In genomic region chr1:25217598-25218232, GRCh38 we compare ENCODE assay signal across 38 cellular contexts. TPM values are rescaled to one million over a fixed set of nuclear protein-coding genes. Genes with fewer than 3 reads are reported as not detected.
A peak's percentile ranks its signal among the peaks of the same experiment; 100 is the strongest.
DNase-seq lines count a peak whose midpoint lies in the region; ATAC-seq, FAIRE-seq and TF ChIP-seq lines count a peak whose summit lies in the region.
"Had no signal": no experiment of that assay in that cellular context is flagged by ENCODE, and none has a peak within 500 bp of the region (broad histone marks: within the 10 kb centered on the region; RNA-seq: fewer than 3 reads in every experiment).

No MANE protein-coding gene starts in this region.

- intact Hi-C loops in HepG2 (cut with micrococcal nuclease; ENCODE audit: unreplicated experiment) = no loop called here

- H3K4me2 ChIP-seq in A549 = no peak overlapping the region
- no peak overlapping the region for H3K4me2 ChIP-seq in H9 (ENCODE audit: insufficient read depth, insufficient read length, low read length)
- no peak overlapping the region for H3K4me2 ChIP-seq in HepG2 (ENCODE audit: low read depth, low read length)

- no peak overlapping the region for H2AFZ ChIP-seq in H9 (ENCODE audit: low read length)
- H2AFZ ChIP-seq in HepG2 (ENCODE audit: low read length) = no peak overlapping the region
- H2AFZ ChIP-seq: parathyroid adenoma had no signal

- no peak overlapping the region for H2BK15ac ChIP-seq in H9 (ENCODE audit: low read depth, low read length)

- CTCF ChIA-PET in A549 (lab: Yijun Ruan, JAX) (interaction anchor here (0.5 to 1.4 kb wide), 3 partner anchors 11 to 1091 kb away, joined by 3 to 6 read pairs (median 4); no protein-coding TSS in a partner anchor), T-cell (lab: Charles Lee) (no interaction called here), HepG2 (lab: Yijun Ruan, JAX; ENCODE audit: low intra/inter-chr PET ratio, low total read pairs) (interaction anchor here (1.2 kb wide), 1 partner anchor 100 kb away, joined by 3 read pairs; no protein-coding TSS in a partner anchor)

- H3K4me1 ChIP-seq in A549 = no peaks in the 10 kb centered on the region
- no peaks in the 10 kb centered on the region for H3K4me1 ChIP-seq in H9 (ENCODE audit: insufficient read depth, low read length)
- H3K4me1 ChIP-seq in HepG2 (ENCODE audit: insufficient read depth, low read length) = peaks cover 28% of the 10 kb centered on the region
- H3K4me1 ChIP-seq: adrenal gland, esophagus muscularis mucosa, heart left ventricle, left ventricle myocardium inferior, parathyroid adenoma had no signal

- no peak overlapping the region for H4K5ac ChIP-seq in H9 (ENCODE audit: insufficient read length, low read depth, low read length)

- H2BK12ac ChIP-seq in H9 (ENCODE audit: insufficient read length, low read depth, low read length) = no peak overlapping the region

- no peaks in the 10 kb centered on the region for H3K79me1 ChIP-seq in H9 (ENCODE audit: insufficient read depth, low read depth, low read length, poor library complexity, severe bottlenecking)

- H3K9ac ChIP-seq in H9 (ENCODE audit: extremely low read depth, insufficient read length, low read length) (no peak overlapping the region), HepG2 (ENCODE audit: insufficient read depth, low read depth, low read length) (no peak overlapping the region)
- H3K9ac ChIP-seq: parathyroid adenoma had no signal

- H3K9me3 Mint-ChIP-seq in H9 (no peaks in the 10 kb centered on the region), T-cell (no peaks in the 10 kb centered on the region)
- H3K9me3 Mint-ChIP-seq: activated B cell treated with CpG ODN at 0.5 μM for 24 hours; activated CD4-positive, alpha-beta T cell treated with anti-CD3 and anti-CD28 coated beads, Interleukin-2, amount 10 ng/mL, durations not matched to agents 7 days and 5 days; activated T-cell treated with anti-CD3 and anti-CD28 coated beads, Interleukin-2, amount 50 U/mL, for 4 hours; CD8-positive, alpha-beta memory T cell; central memory CD8-positive, alpha-beta T cell; neural crest cell had no signal

- WGBS in A549 (ENCODE audit: missing lambda C conversion rate) = 82% methylated on average over 8 of the region's 8 CpGs
- no CpG with 5 or more reads among the region's 8 CpGs for WGBS in H9 (ENCODE audit: extremely low coverage, insufficient read length, low lambda C conversion rate)
- 66% methylated on average over 8 of the region's 8 CpGs for WGBS in HepG2 (ENCODE audit: low lambda C conversion rate)

- no peaks in the 10 kb centered on the region for H3K27me3 Mint-ChIP-seq in H9 (ENCODE audit: low read depth)
- H3K27me3 Mint-ChIP-seq in T-cell = no peaks in the 10 kb centered on the region
- H3K27me3 Mint-ChIP-seq: activated B cell treated with CpG ODN at 0.5 μM for 24 hours; activated CD4-positive, alpha-beta T cell treated with anti-CD3 and anti-CD28 coated beads, Interleukin-2, amount 10 ng/mL, durations not matched to agents 7 days and 5 days; CD8-positive, alpha-beta memory T cell; central memory CD8-positive, alpha-beta T cell had no signal

- no peak overlapping the region for H3K18ac ChIP-seq in H9 (ENCODE audit: insufficient read length, low read depth, low read length)

- H3K4me3 Mint-ChIP-seq in H9 (no peak overlapping the region), T-cell (no peak overlapping the region)
- H3K4me3 Mint-ChIP-seq: activated B cell treated with CpG ODN at 0.5 μM for 24 hours; activated CD4-positive, alpha-beta T cell treated with anti-CD3 and anti-CD28 coated beads, Interleukin-2, amount 10 ng/mL, durations not matched to agents 7 days and 5 days; activated T-cell treated with anti-CD3 and anti-CD28 coated beads, Interleukin-2, amount 50 U/mL, for 4 hours; CD8-positive, alpha-beta memory T cell; central memory CD8-positive, alpha-beta T cell; neural crest cell had no signal

- H2AK5ac ChIP-seq in H9 (ENCODE audit: insufficient read length, low read length) = no peak overlapping the region

- TF ChIP-seq EP300 in A549 (IDR thresholded peaks at IDR 0.05) (no peak), HepG2 (IDR thresholded peaks at IDR 0.05; ENCODE audit: low read depth in 2 of 2, low read length in 2 of 2) (no peak), HepG2 (CRISPR knock-in tag; IDR thresholded peaks at IDR 0.05; ENCODE audit: borderline replicate concordance) (no peak)

- no peak for TF ChIP-seq RAD21 in A549 (conservative IDR thresholded peaks at IDR 0.05 in 1 of 2, IDR thresholded peaks at IDR 0.05 in 1 of 2)
- no peak for TF ChIP-seq RAD21 in HepG2 (CRISPR knock-in tag; IDR thresholded peaks at IDR 0.05)

- TF ChIP-seq CTCF in A549 (IDR thresholded peaks at IDR 0.05) (no peak), H9 (conservative IDR thresholded peaks at IDR 0.05) (peak; percentile 22; the same call in 1 of the 3 replicates), HepG2 (CRISPR knock-in tag; IDR thresholded peaks at IDR 0.05) (peak; percentile 57)

- POLR2A ChIA-PET in A549 (lab: Yijun Ruan, JAX) (no interaction called here), T-cell (lab: Charles Lee) (no interaction called here), HepG2 (lab: Yijun Ruan, JAX) (interaction anchor here (0.9 to 2.1 kb wide), 2 partner anchors 15 kb away, joined by 4 to 7 read pairs; partner anchors contain the start of gene SYF2)

- H3K27ac ChIP-seq in A549 = no peak overlapping the region
- H3K27ac ChIP-seq in H9 (ENCODE audit: insufficient read length, low read depth, low read length) = peak overlapping the region; percentile 17
- H3K27ac ChIP-seq in HepG2 (ENCODE audit: extremely low read length, insufficient read depth, low read length) = no peak overlapping the region
- H3K27ac ChIP-seq: adrenal gland, esophagus muscularis mucosa, heart left ventricle, left ventricle myocardium inferior, parathyroid adenoma had no signal

- H3K9me3 ChIP-seq in A549 (no peaks in the 10 kb centered on the region), H9 (ENCODE audit: control insufficient read depth, low read depth, low read length) (no peaks in the 10 kb centered on the region), HepG2 (ENCODE audit: low read length) (no peaks in the 10 kb centered on the region)
- H3K9me3 ChIP-seq: adrenal gland, esophagus muscularis mucosa, heart left ventricle, left ventricle myocardium inferior had no signal

- H4K8ac ChIP-seq in H9 (replicated peaks; ENCODE audit: insufficient read length, low read depth, low read length) = no peak overlapping the region

- peak; percentile 33 to 50; a peak in 4 of 6 replicates for ATAC-seq in A549
- ATAC-seq in T-cell (replicated peaks in 1 of 4) = peak in 3 of 4 experiments; percentile 12 to 18 (median 15)
- peak; percentile 76 for ATAC-seq in HepG2
- ATAC-seq: heart left ventricle had no signal

- H3K27me3 ChIP-seq in H9 (ENCODE audit: insufficient read depth, low read length) (no peaks in the 10 kb centered on the region), HepG2 (ENCODE audit: control insufficient read depth in 1 of 2, insufficient read depth in 2 of 2, low read length in 2 of 2) (no peaks in the 10 kb centered on the region)
- H3K27me3 ChIP-seq: adrenal gland, esophagus muscularis mucosa, heart left ventricle had no signal

- FAIRE-seq in A549 (lab: Jason Lieb, UNC) (no peak), HepG2 (lab: Jason Lieb, UNC) (no peak)
- FAIRE-seq: endometrium, keratinocyte, small intestine had no signal

- H3K4me3 ChIP-seq in A549 (no peak overlapping the region), HepG2 (replicated peaks in 1 of 3; ENCODE audit: insufficient read depth in 1 of 3, low read depth in 2 of 3, low read length in 3 of 3) (no peak overlapping the region)
- H3K4me3 ChIP-seq: adrenal gland, esophagus muscularis mucosa, heart left ventricle, left ventricle myocardium inferior had no signal

- no peak overlapping the region for H2BK5ac ChIP-seq in H9 (ENCODE audit: insufficient read length, low read length)

- H4K91ac ChIP-seq in H9 (ENCODE audit: insufficient read length, low read depth, low read length) = no peak overlapping the region

- no peak overlapping the region for H2BK120ac ChIP-seq in H9 (ENCODE audit: low read depth, low read length, poor library complexity, severe bottlenecking)

- no peak overlapping the region for H3K23ac ChIP-seq in H9 (ENCODE audit: insufficient read length, low read depth, low read length)

- H4K20me1 ChIP-seq in H9 (ENCODE audit: control insufficient read depth, insufficient read depth, insufficient read length) = no peaks in the 10 kb centered on the region
- H4K20me1 ChIP-seq in HepG2 (ENCODE audit: insufficient read depth, low read length) = no peaks in the 10 kb centered on the region

- H3K79me2 ChIP-seq in H9 (ENCODE audit: insufficient read depth, low read length) (no peaks in the 10 kb centered on the region), HepG2 (ENCODE audit: insufficient read depth, low read length) (no peaks in the 10 kb centered on the region)
- H3K79me2 ChIP-seq: parathyroid adenoma had no signal

- in situ Hi-C loops in HepG2 (cut with HindIII; ENCODE audit: extremely low pct_ligation_motif_present, low pct_unique_long_range_greater_than_20kb) = no loop called here

- DNase-seq in A549 (ENCODE audit: low read depth in 1 of 2, low spot score in 1 of 2) (no peak), H9 (no peak), T-cell (no peak), HepG2 (ENCODE audit: low spot score) (no peak), occipital lobe (lab: John Stamatoyannopoulos, UW) (no peak), DMS153 treated with DMSO at 0.1 percent for 48 hours (lab: John Stamatoyannopoulos, UW; ENCODE audit: unreplicated experiment) (no peak), NCI-H524 (lab: John Stamatoyannopoulos, UW) (no peak), NCI-H1048 (lab: John Stamatoyannopoulos, UW) (no peak)
- DNase-seq: activated B cell treated with CpG ODN at 0.5 μM for 24 hours; activated CD4-positive, alpha-beta T cell treated with anti-CD3 and anti-CD28 coated beads, Interleukin-2, amount 10 ng/mL, durations not matched to agents 7 days and 5 days; activated naive CD4-positive, alpha-beta T cell; activated T-cell treated with anti-CD3 and anti-CD28 coated beads, Interleukin-2, amount 50 U/mL, for 4 hours; adrenal gland; CD8-positive, alpha-beta memory T cell; dermis blood vessel endothelial cell; DMS 273 treated with DMSO at 0.1 percent for 48 hours; EL; foreskin fibroblast; GOT3; heart left ventricle; left ventricle myocardium inferior; mesenchymal stem cell; NCI-H1105; NCI-H2029; NCI-H226; NCI-H69; small intestine; stimulated activated naive CD4-positive, alpha-beta T cell treated with Interleukin-2 at 50 U/mL for 16 hours had no signal

- H3K56ac ChIP-seq in H9 (ENCODE audit: insufficient read length, low read depth, low read length) = no peak overlapping the region

- H3K4me1 Mint-ChIP-seq in H9 (no peaks in the 10 kb centered on the region), T-cell (peaks cover 5 to 10% (median 6%) of the 10 kb centered on the region in 3 donors)
- H3K4me1 Mint-ChIP-seq: central memory CD8-positive, alpha-beta T cell; neural crest cell had no signal

- no peak overlapping the region for H2BK20ac ChIP-seq in H9 (ENCODE audit: low read depth, low read length, poor library complexity, severe bottlenecking)

- H3T11ph ChIP-seq in H9 (ENCODE audit: low read length) = no peak overlapping the region

- TF ChIP-seq POLR2A in A549 (IDR thresholded peaks at IDR 0.05; ENCODE audit: low read length) (no peak), HepG2 (IDR thresholded peaks at IDR 0.05; ENCODE audit: insufficient read depth in 1 of 2, low read depth in 2 of 2, low read length in 2 of 2) (no peak)

- H3K36me3 ChIP-seq in HepG2 (replicated peaks in 1 of 2; ENCODE audit: control insufficient read depth in 1 of 2, insufficient read depth in 2 of 2, low read length in 2 of 2) = peaks cover 1 to 8% of the 10 kb centered on the region in 2 experiments; a peak in 2 of 5 replicates

- H3K36me3 Mint-ChIP-seq in H9 (ENCODE audit: insufficient read depth in 1 of 3, low read depth in 3 of 3) (peaks cover 3 to 22% (median 17%) of the 10 kb centered on the region in 3 experiments; a peak in 5 of 7 replicates), T-cell (peaks cover 25% of the 10 kb centered on the region)

- H3K14ac ChIP-seq in H9 (ENCODE audit: insufficient read depth, low read length) = no peak overlapping the region

- no peaks in the 10 kb centered on the region for H3K23me2 ChIP-seq in H9 (ENCODE audit: insufficient read length, low read depth, low read length, poor library complexity, severe bottlenecking)

- no peak overlapping the region for H3K4ac ChIP-seq in H9 (ENCODE audit: low read depth, low read length)

- no peak overlapping the region for H3K27ac Mint-ChIP-seq in H9
- no peak overlapping the region for H3K27ac Mint-ChIP-seq in T-cell
- H3K27ac Mint-ChIP-seq: activated B cell treated with CpG ODN at 0.5 μM for 24 hours; activated CD4-positive, alpha-beta T cell treated with anti-CD3 and anti-CD28 coated beads, Interleukin-2, amount 10 ng/mL, durations not matched to agents 7 days and 5 days had no signal

- BruUV-seq in HepG2 (replicated peaks; lab: Mats Ljungman, UMichigan) = no TSS peak

RNA-seq across cellular contexts. Expression of gene SYF2, which starts 14.6 kb away (rescaled TPM):
- polyA plus RNA-seq in A549 (2011; rRNA removed) (29.7 and 38.6 TPM in 2 replicates), A549 (2017; fragmentation: RNase III; extraction: RNeasy Plus Mini Kit Qiagen cat#74134 plus additional on column Dnase treatment) (36.0 to 39.7 TPM (median 38.6 TPM) in 3 replicates), HepG2 (2011; rRNA removed) (13.9 and 17.8 TPM in 2 replicates)
- polyA plus RNA-seq in A549 (2012; cell fraction: cytosol; rRNA removed) = 9.2 and 12.2 TPM in 2 replicates
- 3.1 and 5.2 TPM in 2 replicates for polyA plus RNA-seq in A549 (2012; cell fraction: nucleus; rRNA removed)
- polyA minus RNA-seq in A549 (2011; rRNA and poly(A)+ RNA removed) = 2.4 and 3.7 TPM in 2 replicates
- total RNA-seq in H9 (2021) (34.4 and 36.5 TPM in 2 replicates), T-cell (10 to 100 TPM; 65.9 to 71.4 (median 68.6) TPM), HepG2 (2016; rRNA removed; fragmentation: Illumina TruSeq; extraction: Trizol) (34.1 and 42.8 TPM in 2 replicates), occipital lobe (33.4 TPM)
- total RNA-seq in HepG2 (2016; cell fraction: cytosol; rRNA removed; fragmentation: Illumina TruSeq; extraction: Trizol; ENCODE audit: low read depth) = 12.4 and 14.5 TPM in 2 replicates
- total RNA-seq in HepG2 (2016; cell fraction: insoluble cytoplasmic fraction; rRNA removed; fragmentation: Illumina TruSeq; extraction: Trizol) = 35.1 and 45.3 TPM in 2 replicates
- 18.7 and 22.7 TPM in 2 replicates for total RNA-seq in HepG2 (2016; cell fraction: membrane; rRNA removed; fragmentation: Illumina TruSeq; extraction: Trizol)
- 13.8 and 16.2 TPM in 2 replicates for total RNA-seq in HepG2 (2016; cell fraction: nucleus; rRNA removed; fragmentation: Illumina TruSeq; extraction: Trizol)
- polyA plus RNA-seq in HepG2 (2011; cell fraction: cytosol; rRNA removed) = 6.6 and 9.6 TPM in 2 replicates
- polyA plus RNA-seq in HepG2 (2011; cell fraction: nucleus; rRNA removed) = 4.1 and 5.1 TPM in 2 replicates
- polyA plus RNA-seq in HepG2 (2012) = 31.0 and 38.9 TPM in 2 replicates
- 8.7 and 9.4 TPM in 2 replicates for polyA plus RNA-seq in HepG2 (2016; cell fraction: cytosol; fragmentation: Illumina TruSeq; extraction: Trizol; ENCODE audit: low read depth)
- 49.5 and 51.5 TPM in 2 replicates for polyA plus RNA-seq in HepG2 (2016; cell fraction: insoluble cytoplasmic fraction; fragmentation: Illumina TruSeq; extraction: Trizol; ENCODE audit: low read depth)
- 14.2 and 16.8 TPM in 2 replicates for polyA plus RNA-seq in HepG2 (2016; cell fraction: membrane; fragmentation: Illumina TruSeq; extraction: Trizol; ENCODE audit: low read depth)
- polyA plus RNA-seq in HepG2 (2016; cell fraction: nucleus; fragmentation: Illumina TruSeq; extraction: Trizol; ENCODE audit: insufficient read depth, low read depth) = 27.3 and 29.0 TPM in 2 replicates
- 2.9 and 3.2 TPM in 2 replicates for polyA minus RNA-seq in HepG2 (2011; rRNA and poly(A)+ RNA removed; ENCODE audit: low replicate concordance)
- polyA minus RNA-seq in HepG2 (2011; cell fraction: cytosol; rRNA and poly(A)+ RNA removed) = 5.4 and 6.7 TPM in 2 replicates
- polyA minus RNA-seq in HepG2 (2011; cell fraction: nucleus; rRNA and poly(A)+ RNA removed) = 7.3 and 9.1 TPM in 2 replicates

RNA-seq across cellular contexts. Expression of gene RSRP1, which starts 29.5 kb away (rescaled TPM):
- polyA plus RNA-seq in A549 (2011; rRNA removed) (45.0 and 50.6 TPM in 2 replicates), A549 (2017; fragmentation: RNase III; extraction: RNeasy Plus Mini Kit Qiagen cat#74134 plus additional on column Dnase treatment) (32.8 to 36.2 TPM (median 34.5 TPM) in 3 replicates), HepG2 (2011; rRNA removed) (43.9 and 46.3 TPM in 2 replicates)
- 13.9 and 17.4 TPM in 2 replicates for polyA plus RNA-seq in A549 (2012; cell fraction: cytosol; rRNA removed)
- 67.3 and 70.0 TPM in 2 replicates for polyA plus RNA-seq in A549 (2012; cell fraction: nucleus; rRNA removed)
- 24.4 and 24.7 TPM in 2 replicates for polyA minus RNA-seq in A549 (2011; rRNA and poly(A)+ RNA removed)
- total RNA-seq in H9 (2021) (51.9 and 55.1 TPM in 2 replicates), T-cell (100 to 1,000 TPM; 433 to 572 (median 461) TPM), HepG2 (2016; rRNA removed; fragmentation: Illumina TruSeq; extraction: Trizol) (11.3 and 52.8 TPM in 2 replicates), occipital lobe (62.2 TPM)
- total RNA-seq in HepG2 (2016; cell fraction: cytosol; rRNA removed; fragmentation: Illumina TruSeq; extraction: Trizol; ENCODE audit: low read depth) = 15.2 and 19.2 TPM in 2 replicates
- total RNA-seq in HepG2 (2016; cell fraction: insoluble cytoplasmic fraction; rRNA removed; fragmentation: Illumina TruSeq; extraction: Trizol) = 13.4 and 49.0 TPM in 2 replicates
- total RNA-seq in HepG2 (2016; cell fraction: membrane; rRNA removed; fragmentation: Illumina TruSeq; extraction: Trizol) = 5.7 and 7.6 TPM in 2 replicates
- 132 and 140 TPM in 2 replicates for total RNA-seq in HepG2 (2016; cell fraction: nucleus; rRNA removed; fragmentation: Illumina TruSeq; extraction: Trizol)
- 9.7 and 11.5 TPM in 2 replicates for polyA plus RNA-seq in HepG2 (2011; cell fraction: cytosol; rRNA removed)
- polyA plus RNA-seq in HepG2 (2011; cell fraction: nucleus; rRNA removed) = 254 and 258 TPM in 2 replicates
- polyA plus RNA-seq in HepG2 (2012) = 40.8 and 53.9 TPM in 2 replicates
- polyA plus RNA-seq in HepG2 (2016; cell fraction: cytosol; fragmentation: Illumina TruSeq; extraction: Trizol; ENCODE audit: low read depth) = 1.1 and 1.2 TPM in 2 replicates
- polyA plus RNA-seq in HepG2 (2016; cell fraction: insoluble cytoplasmic fraction; fragmentation: Illumina TruSeq; extraction: Trizol; ENCODE audit: low read depth) = 8.3 and 10.7 TPM in 2 replicates
- 1.9 and 2.6 TPM in 2 replicates for polyA plus RNA-seq in HepG2 (2016; cell fraction: membrane; fragmentation: Illumina TruSeq; extraction: Trizol; ENCODE audit: low read depth)
- 163 and 167 TPM in 2 replicates for polyA plus RNA-seq in HepG2 (2016; cell fraction: nucleus; fragmentation: Illumina TruSeq; extraction: Trizol; ENCODE audit: insufficient read depth, low read depth)
- polyA minus RNA-seq in HepG2 (2011; rRNA and poly(A)+ RNA removed; ENCODE audit: low replicate concordance) = 31.5 and 61.3 TPM in 2 replicates
- polyA minus RNA-seq in HepG2 (2011; cell fraction: cytosol; rRNA and poly(A)+ RNA removed) = 8.5 and 15.8 TPM in 2 replicates
- 318 and 343 TPM in 2 replicates for polyA minus RNA-seq in HepG2 (2011; cell fraction: nucleus; rRNA and poly(A)+ RNA removed)

RNA-seq across cellular contexts. Expression of gene RHD, which starts 54.6 kb away (rescaled TPM):
- polyA plus RNA-seq in A549 (2011; rRNA removed) (not detected in 2 replicates), A549 (2017; fragmentation: RNase III; extraction: RNeasy Plus Mini Kit Qiagen cat#74134 plus additional on column Dnase treatment) (not detected in 3 replicates), HepG2 (2011; rRNA removed) (0.09 TPM in 1 of 2 replicates, not detected in the other)
- polyA plus RNA-seq in A549 (2012; cell fraction: cytosol; rRNA removed) = not detected in 2 replicates
- not detected in 2 replicates for polyA plus RNA-seq in A549 (2012; cell fraction: nucleus; rRNA removed)
- not detected in 2 replicates for polyA minus RNA-seq in A549 (2011; rRNA and poly(A)+ RNA removed)
- total RNA-seq in H9 (2021) (1.3 and 1.6 TPM in 2 replicates), T-cell (under 1 TPM in 2 of 5 donors, not detected in 3; 0.13 to 0.19 TPM), HepG2 (2016; rRNA removed; fragmentation: Illumina TruSeq; extraction: Trizol) (not detected in 2 replicates), occipital lobe (0.16 TPM)
- total RNA-seq in HepG2 (2016; cell fraction: cytosol; rRNA removed; fragmentation: Illumina TruSeq; extraction: Trizol; ENCODE audit: low read depth) = not detected in 2 replicates
- total RNA-seq in HepG2 (2016; cell fraction: insoluble cytoplasmic fraction; rRNA removed; fragmentation: Illumina TruSeq; extraction: Trizol) = not detected in 2 replicates
- not detected in 2 replicates for total RNA-seq in HepG2 (2016; cell fraction: membrane; rRNA removed; fragmentation: Illumina TruSeq; extraction: Trizol)
- total RNA-seq in HepG2 (2016; cell fraction: nucleus; rRNA removed; fragmentation: Illumina TruSeq; extraction: Trizol) = not detected in 2 replicates
- not detected in 2 replicates for polyA plus RNA-seq in HepG2 (2011; cell fraction: cytosol; rRNA removed)
- not detected in 2 replicates for polyA plus RNA-seq in HepG2 (2011; cell fraction: nucleus; rRNA removed)
- 0.09 and 0.20 TPM in 2 replicates for polyA plus RNA-seq in HepG2 (2012)
- not detected in 2 replicates for polyA plus RNA-seq in HepG2 (2016; cell fraction: cytosol; fragmentation: Illumina TruSeq; extraction: Trizol; ENCODE audit: low read depth)
- not detected in 2 replicates for polyA plus RNA-seq in HepG2 (2016; cell fraction: insoluble cytoplasmic fraction; fragmentation: Illumina TruSeq; extraction: Trizol; ENCODE audit: low read depth)
- not detected in 2 replicates for polyA plus RNA-seq in HepG2 (2016; cell fraction: membrane; fragmentation: Illumina TruSeq; extraction: Trizol; ENCODE audit: low read depth)
- polyA plus RNA-seq in HepG2 (2016; cell fraction: nucleus; fragmentation: Illumina TruSeq; extraction: Trizol; ENCODE audit: insufficient read depth, low read depth) = not detected in 2 replicates
- 0.35 TPM in 1 of 2 replicates, not detected in the other for polyA minus RNA-seq in HepG2 (2011; rRNA and poly(A)+ RNA removed; ENCODE audit: low replicate concordance)
- not detected in 2 replicates for polyA minus RNA-seq in HepG2 (2011; cell fraction: cytosol; rRNA and poly(A)+ RNA removed)
- polyA minus RNA-seq in HepG2 (2011; cell fraction: nucleus; rRNA and poly(A)+ RNA removed) = not detected in 2 replicates
- total RNA-seq: activated B cell treated with CpG ODN at 0.5 μM for 24 hours; activated CD4-positive, alpha-beta T cell treated with anti-CD3 and anti-CD28 coated beads, Interleukin-2, amount 10 ng/mL, durations not matched to agents 7 days and 5 days; activated T-cell treated with anti-CD3 and anti-CD28 coated beads, Interleukin-2, amount 50 U/mL, for 4 hours; CD8-positive, alpha-beta memory T cell; esophagus muscularis mucosa; heart left ventricle; HT1080; left ventricle myocardium inferior; M059J; RPMI7951; ureter had no signal
- polyA plus RNA-seq: heart left ventricle, keratinocyte, small intestine had no signal

Comparison
In these comparisons a context has a peak if more than half of its experiments do, and no peak if none do; other contexts are left out.
1. ATAC-seq: peak in every context shown above with its lines; median percentile 76 in HepG2; 42 in A549; 15 in T-cell.
2. CTCF ChIA-PET loops: an anchor here in A549 (0.5 to 1.4 kb wide) and HepG2 (1.2 kb wide); none called in T-cell.
3. Of the 38 proteins assayed by ChIP-seq in both HepG2 and A549: peak only in HepG2: CTCF; only in A549: none; in both: none; in neither: 37.